Comparison of ENCODE assay signal across 10 cellular contexts in genomic region chr11:1557904-1558831, GRCh38. TPM values are rescaled to one million over a fixed set of nuclear protein-coding genes. Genes with fewer than 3 reads are reported as not detected.
DNase-seq lines count a peak whose midpoint lies in the region; ATAC-seq and TF ChIP-seq lines count a peak whose summit lies in the region.
"Had no signal": no experiment of that assay in that cellular context is flagged by ENCODE, and none has a peak within 500 bp of the region (broad histone marks: within the 10 kb centered on the region; RNA-seq: fewer than 3 reads in every experiment).

No MANE protein-coding gene starts in this region.

- H3K27ac Mint-ChIP-seq in type B pancreatic cell, result no peak overlapping the region
- H3K27ac Mint-ChIP-seq: nephron had no signal

- peak; percentile 53 for DNase-seq in LoVo (ENCODE audit: low spot score)
- DNase-seq in dermis blood vessel endothelial cell, result peak; percentile 53
- peak; percentile 45 to 69 for DNase-seq in lung microvascular endothelial cell (ENCODE audit: low read depth in 2 of 2)
- peak; percentile 64 for DNase-seq in type B pancreatic cell (ENCODE audit: extremely low spot score, unreplicated experiment)
- DNase-seq in occipital lobe (lab: John Stamatoyannopoulos, UW), result no peak
- no peak for DNase-seq in NCI-H748 (lab: John Stamatoyannopoulos, UW; ENCODE audit: unreplicated experiment)
- no peak for DNase-seq in NCI-H345 (lab: John Stamatoyannopoulos, UW)
- DNase-seq: NCI-H1436 treated with DMSO at 0.1 percent for 48 hours had no signal

- H3K36me3 Mint-ChIP-seq in type B pancreatic cell, result no peaks in the 10 kb centered on the region

- TF ChIP-seq CTCF in type B pancreatic cell (conservative IDR thresholded peaks at IDR 0.05), result no peak

- H3K27me3 Mint-ChIP-seq in type B pancreatic cell, result peaks cover 7% of the 10 kb centered on the region

- H3K9me3 Mint-ChIP-seq in type B pancreatic cell, result no peaks in the 10 kb centered on the region
- H3K9me3 Mint-ChIP-seq: nephron had no signal

- ATAC-seq in GM21515 (IDR thresholded peaks at IDR 0.05; ENCODE audit: unreplicated experiment), result no peak

- H3K4me3 Mint-ChIP-seq in type B pancreatic cell, result no peak overlapping the region
- H3K4me3 Mint-ChIP-seq: nephron had no signal

- no peaks in the 10 kb centered on the region for H3K4me1 Mint-ChIP-seq in type B pancreatic cell (ENCODE audit: unreplicated experiment)
- H3K4me1 Mint-ChIP-seq: nephron had no signal

RNA-seq across cellular contexts. Expression of gene DUSP8, which starts 13.9 kb away (rescaled TPM):
- 0.37 and 1.2 TPM in 2 replicates for total RNA-seq in dermis blood vessel endothelial cell
- 0.22 and 0.40 TPM in 2 replicates for total RNA-seq in lung microvascular endothelial cell
- total RNA-seq in type B pancreatic cell (ENCODE audit: low replicate concordance), result 8.4 and 16.1 TPM in 2 replicates
- total RNA-seq in occipital lobe, result 5.6 TPM

RNA-seq across cellular contexts. Expression of gene KRTAP5-1, which starts 26.9 kb away (rescaled TPM):
- total RNA-seq in dermis blood vessel endothelial cell (not detected in 2 replicates), lung microvascular endothelial cell (not detected in 2 replicates), type B pancreatic cell (ENCODE audit: low replicate concordance) (not detected in 2 replicates), occipital lobe (not detected)

RNA-seq across cellular contexts. Expression of gene KRTAP5-2, which starts 39.9 kb away (rescaled TPM):
- total RNA-seq in dermis blood vessel endothelial cell (not detected in 2 replicates), lung microvascular endothelial cell (not detected in 2 replicates), type B pancreatic cell (ENCODE audit: low replicate concordance) (not detected in 2 replicates), occipital lobe (not detected)

RNA-seq across cellular contexts. Expression of gene KRTAP5-3, which starts 50.1 kb away (rescaled TPM):
- not detected in 2 replicates for total RNA-seq in dermis blood vessel endothelial cell
- not detected in 2 replicates for total RNA-seq in lung microvascular endothelial cell
- not detected in 2 replicates for total RNA-seq in type B pancreatic cell (ENCODE audit: low replicate concordance)
- total RNA-seq in occipital lobe, result not detected

Comparison
In these comparisons a context has a peak if more than half of its experiments do, and no peak if none do; other contexts are left out.
1. DNase-seq: peak in LoVo (single experiment), dermis blood vessel endothelial cell (single experiment), lung microvascular endothelial cell (2 of 2) and type B pancreatic cell (single experiment); none in occipital lobe (single experiment), NCI-H748 (single experiment) and NCI-H345 (single experiment).